In genomic region chr1:112722601-112723510, GRCh38 we compare ENCODE assay signal across 8 cellular contexts. TPM values are rescaled to one million over a fixed set of nuclear protein-coding genes. Genes with fewer than 3 reads are reported as not detected.
DNase-seq lines count a peak whose midpoint lies in the region; ATAC-seq lines count a peak whose summit lies in the region.

No MANE protein-coding gene starts in this region.

- H3K36me3 Mint-ChIP-seq in naive B cell, result peaks cover 0 to 8% of the 10 kb centered on the region in 2 donors

- DNase-seq in D341Med (ENCODE audit: low spot score) (peak; percentile 74), NCI-H146 treated with DMSO at 0.1 percent for 48 hours (lab: John Stamatoyannopoulos, UW; ENCODE audit: unreplicated experiment) (peak; percentile 29), cerebellar cortex (ENCODE audit: low spot score) (peak; percentile 55), naive B cell (no peak), DMS53 treated with DMSO at 0.1 percent for 48 hours (lab: John Stamatoyannopoulos, UW; ENCODE audit: unreplicated experiment) (no peak), NCI-H2196 (lab: John Stamatoyannopoulos, UW; ENCODE audit: unreplicated experiment) (no peak)

- no peaks in the 10 kb centered on the region for H3K9me3 Mint-ChIP-seq in naive B cell

- ATAC-seq in naive B cell (ENCODE audit: low read depth in 2 of 2) (peak in 1 of 2 donors; percentile 8), HG03354 (IDR thresholded peaks at IDR 0.05; ENCODE audit: poor library complexity, severe bottlenecking, unreplicated experiment) (no peak), HG03025 (IDR thresholded peaks at IDR 0.05; ENCODE audit: low FRiP score, unreplicated experiment) (no peak)

- H3K4me3 Mint-ChIP-seq in naive B cell, result peak overlapping the region in 5 of 8 donors; percentile 12 to 46 (median 41)

- H3K27me3 Mint-ChIP-seq in naive B cell, result peaks cover 17 to 47% (median 46%) of the 10 kb centered on the region in 3 donors

- H3K27ac Mint-ChIP-seq in naive B cell, result no peak overlapping the region

- peaks cover 7 to 18% (median 9%) of the 10 kb centered on the region in 3 donors for H3K4me1 Mint-ChIP-seq in naive B cell

RNA-seq across cellular contexts. Expression of gene PPM1J, which starts 7.7 kb away (rescaled TPM):
- 1 to 10 TPM in 5 of 6 donors, under 1 TPM in 1; 0.48 to 3.1 (median 1.5) TPM for polyA plus RNA-seq in naive B cell (ENCODE audit: low read depth in 6 of 6)

RNA-seq across cellular contexts. Expression of gene RHOC, which starts 15.9 kb away (rescaled TPM):
- 10 to 100 TPM; 34.7 to 85.7 (median 52.0) TPM for polyA plus RNA-seq in naive B cell (ENCODE audit: low read depth in 6 of 6)

RNA-seq across cellular contexts. Expression of gene MOV10, which starts 48.4 kb away (rescaled TPM):
- polyA plus RNA-seq in naive B cell (ENCODE audit: low read depth in 6 of 6), result 10 to 100 TPM in 3 of 6 donors, 1 to 10 TPM in 3; 3.4 to 10.5 (median 9.8) TPM

Comparison
In these comparisons a context has a peak if more than half of its experiments do, and no peak if none do; other contexts are left out.
1. DNase-seq: peak in D341Med (single experiment), NCI-H146 treated with DMSO at 0.1 percent for 48 hours (single experiment) and cerebellar cortex (single experiment); none in naive B cell (single experiment), DMS53 treated with DMSO at 0.1 percent for 48 hours (single experiment) and NCI-H2196 (single experiment).